9 cellular contexts compared by ENCODE assay signal in the genomic region with DNA sequence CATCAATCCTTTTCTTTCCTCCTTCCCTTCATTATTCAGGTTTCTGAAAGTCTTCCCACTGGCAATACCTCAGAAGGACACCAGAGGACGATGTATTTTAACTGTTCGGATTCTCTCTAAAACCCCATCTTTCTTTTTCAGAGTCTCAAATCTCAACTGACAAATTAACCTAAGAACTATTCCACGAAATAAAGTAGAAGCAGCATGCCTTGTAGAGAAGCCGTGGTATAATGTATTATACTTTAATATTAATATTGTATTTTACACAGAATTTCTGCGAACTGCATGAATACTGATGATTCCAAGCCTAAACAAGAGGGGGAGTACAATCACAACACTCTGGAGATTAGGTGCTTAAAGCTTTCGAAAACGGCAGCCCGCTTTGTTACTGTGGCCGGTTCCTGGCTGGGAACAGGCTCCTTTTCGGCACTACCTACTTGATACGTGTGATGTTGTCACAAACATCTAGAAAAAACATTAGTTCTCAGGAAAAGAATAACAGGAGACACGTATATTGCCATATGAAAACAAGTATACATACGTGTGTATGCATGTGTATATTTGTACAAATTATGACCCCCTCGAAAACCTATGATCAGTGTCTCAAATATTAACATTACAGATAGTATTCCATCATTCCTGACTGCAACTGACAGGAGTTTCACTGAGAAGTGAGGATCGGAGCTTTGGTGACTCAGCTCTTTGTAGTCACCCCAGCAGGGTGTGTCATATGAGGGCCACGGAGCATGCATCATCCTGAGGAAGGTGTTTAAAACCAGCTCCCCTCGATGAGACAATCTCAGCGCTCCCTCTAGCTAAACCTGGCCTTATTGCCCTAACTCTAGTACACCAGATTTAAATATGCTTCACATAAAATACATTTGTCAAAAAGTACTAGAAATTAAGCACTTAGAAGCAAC.
DNase-seq lines count a peak whose midpoint lies in the region; ATAC-seq and TF ChIP-seq lines count a peak whose summit lies in the region.
"Had no signal": no experiment of that assay in that cellular context is flagged by ENCODE, and none has a peak within 500 bp of the region (broad histone marks: within the 10 kb centered on the region; RNA-seq: fewer than 3 reads in every experiment).

No MANE protein-coding gene starts in this region.

- peak; percentile 79 for DNase-seq in ACHN
- no peak for DNase-seq in GM12864 (ENCODE audit: low read depth)
- peak; percentile 45 for DNase-seq in NCI-H2196 (lab: John Stamatoyannopoulos, UW; ENCODE audit: unreplicated experiment)
- DNase-seq in activated T-helper 1 cell treated with anti-CD3 and anti-CD28 coated beads, Interleukin-12 subunit alpha, Interleukin-12 subunit beta, Interleukin-2, Interleukin-4 antibody, amounts not matched to agents 30 ng/mL and 10 ng/mL and 1 ng/mL, durations not matched to agents 14 hours and 24 hours and 36 hours (ENCODE audit: low spot score): no peak
- peak; percentile 31 for DNase-seq in glomerular endothelial cell (ENCODE audit: extremely low read depth, low read depth, low spot score)

- peak overlapping the region; percentile 62 for H2AFZ ChIP-seq in parathyroid adenoma

- no peaks in the 10 kb centered on the region for H3K9me3 ChIP-seq in parathyroid adenoma (ENCODE audit: control insufficient read depth, low read length)

- peaks cover 4% of the 10 kb centered on the region for H3K4me1 ChIP-seq in parathyroid adenoma

- no peak overlapping the region for H3K27ac ChIP-seq in parathyroid adenoma

- no peak overlapping the region; the same call in 1 of the 2 replicates for H3K4me3 ChIP-seq in GM12864 (ENCODE audit: low read depth, low read length)
- H3K4me3 ChIP-seq in parathyroid adenoma (ENCODE audit: low read depth, low read length): peak overlapping the region; percentile 12

- no peak overlapping the region for H3K27ac Mint-ChIP-seq in activated T-helper 1 cell treated with anti-CD3 and anti-CD28 coated beads, Interleukin-12 subunit alpha, Interleukin-12 subunit beta, Interleukin-2, Interleukin-4 antibody, amounts not matched to agents 30 ng/mL and 10 ng/mL and 1 ng/mL, durations not matched to agents 14 hours and 24 hours and 36 hours
- H3K27ac Mint-ChIP-seq: IgD-negative memory B cell had no signal

- intact Hi-C loops in activated T-helper 1 cell treated with anti-CD3 and anti-CD28 coated beads, Interleukin-12 subunit alpha, Interleukin-12 subunit beta, Interleukin-2, Interleukin-4 antibody, amounts not matched to agents 30 ng/mL and 10 ng/mL and 1 ng/mL, durations not matched to agents 14 hours and 24 hours and 36 hours (cut with micrococcal nuclease): loop anchor here (1.0 to 5.0 kb wide), 4 partner anchors 248 to 528 kb away; no protein-coding TSS in a partner anchor

- H3K27me3 ChIP-seq in parathyroid adenoma (ENCODE audit: control insufficient read depth, insufficient read depth, low read length): no peaks in the 10 kb centered on the region

- no peak overlapping the region for H3K9ac ChIP-seq in parathyroid adenoma

- no peaks in the 10 kb centered on the region for H3K9me3 Mint-ChIP-seq in activated T-helper 1 cell treated with anti-CD3 and anti-CD28 coated beads, Interleukin-12 subunit alpha, Interleukin-12 subunit beta, Interleukin-2, Interleukin-4 antibody, amounts not matched to agents 30 ng/mL and 10 ng/mL and 1 ng/mL, durations not matched to agents 14 hours and 24 hours and 36 hours

- peaks cover 16% of the 10 kb centered on the region for H3K27me3 Mint-ChIP-seq in activated T-helper 1 cell treated with anti-CD3 and anti-CD28 coated beads, Interleukin-12 subunit alpha, Interleukin-12 subunit beta, Interleukin-2, Interleukin-4 antibody, amounts not matched to agents 30 ng/mL and 10 ng/mL and 1 ng/mL, durations not matched to agents 14 hours and 24 hours and 36 hours (ENCODE audit: insufficient read depth)

- no peaks in the 10 kb centered on the region for H3K36me3 ChIP-seq in parathyroid adenoma (ENCODE audit: control insufficient read depth, insufficient read depth, low read length)

- no peaks in the 10 kb centered on the region for H3K79me2 ChIP-seq in parathyroid adenoma

- ATAC-seq in HG02981 (IDR thresholded peaks at IDR 0.05; ENCODE audit: unreplicated experiment) (peak; percentile 71), GM19324 (IDR thresholded peaks at IDR 0.05; ENCODE audit: low FRiP score, unreplicated experiment) (no peak)

- peak overlapping the region; percentile 55 for H3K4me3 Mint-ChIP-seq in activated T-helper 1 cell treated with anti-CD3 and anti-CD28 coated beads, Interleukin-12 subunit alpha, Interleukin-12 subunit beta, Interleukin-2, Interleukin-4 antibody, amounts not matched to agents 30 ng/mL and 10 ng/mL and 1 ng/mL, durations not matched to agents 14 hours and 24 hours and 36 hours
- H3K4me3 Mint-ChIP-seq: IgD-negative memory B cell had no signal

- in situ Hi-C loops in ACHN (cut with HindIII; ENCODE audit: low pct_ligation_motif_present, low pct_unique_long_range_greater_than_20kb, low sequenced_read_pairs): no loop called here

- H3K4me2 ChIP-seq in parathyroid adenoma (ENCODE audit: low read length): peak overlapping the region; percentile 39

- peaks cover 6% of the 10 kb centered on the region for H3K4me1 Mint-ChIP-seq in activated T-helper 1 cell treated with anti-CD3 and anti-CD28 coated beads, Interleukin-12 subunit alpha, Interleukin-12 subunit beta, Interleukin-2, Interleukin-4 antibody, amounts not matched to agents 30 ng/mL and 10 ng/mL and 1 ng/mL, durations not matched to agents 14 hours and 24 hours and 36 hours (ENCODE audit: low read depth)

- no peaks in the 10 kb centered on the region for H3K36me3 Mint-ChIP-seq in activated T-helper 1 cell treated with anti-CD3 and anti-CD28 coated beads, Interleukin-12 subunit alpha, Interleukin-12 subunit beta, Interleukin-2, Interleukin-4 antibody, amounts not matched to agents 30 ng/mL and 10 ng/mL and 1 ng/mL, durations not matched to agents 14 hours and 24 hours and 36 hours (ENCODE audit: low read depth)
- H3K36me3 Mint-ChIP-seq: IgD-negative memory B cell had no signal

- TF ChIP-seq CTCF in GM12864 (IDR thresholded peaks at IDR 0.05; ENCODE audit: low read depth, low read length, missing control alignments) (peak; percentile 67), parathyroid adenoma (IDR thresholded peaks at IDR 0.05) (peak; percentile 75)

Comparison
In these comparisons a context has a peak if more than half of its experiments do, and no peak if none do; other contexts are left out.
1. DNase-seq: peak in ACHN (single experiment), NCI-H2196 (single experiment) and glomerular endothelial cell (single experiment); none in GM12864 (single experiment) and activated T-helper 1 cell treated with anti-CD3 and anti-CD28 coated beads, Interleukin-12 subunit alpha, Interleukin-12 subunit beta, Interleukin-2, Interleukin-4 antibody, amounts not matched to agents 30 ng/mL and 10 ng/mL and 1 ng/mL, durations not matched to agents 14 hours and 24 hours and 36 hours (single experiment).